ENCODE assay signal across 16 cellular contexts in genomic region chr10:71475243-71475871, GRCh38.
A peak's percentile ranks its signal among the peaks of the same experiment; 100 is the strongest.
DNase-seq lines count a peak whose midpoint lies in the region; ATAC-seq and TF ChIP-seq lines count a peak whose summit lies in the region.
"Had no signal": no experiment of that assay in that cellular context is flagged by ENCODE, and none has a peak within 500 bp of the region (broad histone marks: within the 10 kb centered on the region; RNA-seq: fewer than 3 reads in every experiment).

No MANE protein-coding gene starts in this region.

- TF ChIP-seq CTCF in DOHH2 (IDR thresholded peaks at IDR 0.05; ENCODE audit: low read depth, low read length, poor library complexity, severe bottlenecking), result no peak

- no peak overlapping the region for H4K8ac ChIP-seq in neuronal stem cell (ENCODE audit: low read depth, low read length)

- peak overlapping the region; percentile 58 for H3K18ac ChIP-seq in neuronal stem cell (ENCODE audit: low read length)

- H4K20me1 ChIP-seq in DOHH2 (ENCODE audit: control insufficient read depth, insufficient read depth, low read depth, low read length), result no peaks in the 10 kb centered on the region

- H3K14ac ChIP-seq in neuronal stem cell (ENCODE audit: low read length), result no peak overlapping the region

- H3K36me3 ChIP-seq in DOHH2 (ENCODE audit: control insufficient read depth, low read length) (no peaks in the 10 kb centered on the region), neuronal stem cell (replicated peaks in 1 of 2; ENCODE audit: control insufficient read depth in 2 of 2, insufficient read depth in 2 of 2, low read length in 2 of 2) (no peaks in the 10 kb centered on the region)
- H3K36me3 ChIP-seq: colonic mucosa had no signal

- H2BK15ac ChIP-seq in neuronal stem cell (ENCODE audit: low read length), result no peak overlapping the region

- TF ChIP-seq POLR2A in GM18505 (IDR thresholded peaks at IDR 0.05; ENCODE audit: borderline replicate concordance, extremely low read depth, insufficient read depth, insufficient read length), result no peak

- no peak overlapping the region for H3K23ac ChIP-seq in neuronal stem cell (ENCODE audit: low read depth, low read length, poor library complexity)

- peaks cover 3 to 7% (median 5%) of the 10 kb centered on the region in 3 donors for H3K27me3 Mint-ChIP-seq in immature natural killer cell (ENCODE audit: low read depth in 3 of 3)

- intact Hi-C loops in posterior vena cava (cut with DNase I), result no loop called here

- no peaks in the 10 kb centered on the region for H3K36me3 Mint-ChIP-seq in immature natural killer cell

- no peak overlapping the region for H3K27ac Mint-ChIP-seq in immature natural killer cell

- WGBS in neuronal stem cell (ENCODE audit: extremely low coverage in 2 of 2, insufficient read length in 2 of 2, insufficient replicate concordance in 1 of 2), 2 donors, result no CpG with 5 or more reads among the region's 13 CpGs

- H3K9me3 Mint-ChIP-seq in immature natural killer cell, result no peaks in the 10 kb centered on the region

- no peak overlapping the region for H2BK120ac ChIP-seq in neuronal stem cell (ENCODE audit: low read depth, low read length)

- H3K27me3 ChIP-seq in DOHH2 (ENCODE audit: control insufficient read depth, low read length) (no peaks in the 10 kb centered on the region; the same call in 1 of the 2 replicates), neuronal stem cell (ENCODE audit: control insufficient read depth in 3 of 3, insufficient read depth in 3 of 3, low read depth in 1 of 3, low read length in 3 of 3) (peaks cover 0 to 34% (median 0%) of the 10 kb centered on the region in 3 experiments)
- H3K27me3 ChIP-seq: colonic mucosa had no signal

- H2AK5ac ChIP-seq in neuronal stem cell (ENCODE audit: low read depth, low read length), result peak overlapping the region; percentile 26

- no peaks in the 10 kb centered on the region for H3K79me2 ChIP-seq in DOHH2 (ENCODE audit: control insufficient read depth, low read length)

- H3K4me3 Mint-ChIP-seq in immature natural killer cell, result no peak overlapping the region

- no peak overlapping the region for H3K9ac ChIP-seq in neuronal stem cell (ENCODE audit: low read depth, low read length, poor library complexity)

- H2BK12ac ChIP-seq in neuronal stem cell (ENCODE audit: low read length), result no peak overlapping the region

- peak overlapping the region; percentile 34 for H3K4me3 ChIP-seq in DOHH2 (ENCODE audit: low read length)
- peak overlapping the region in 1 of 2 donors; percentile 1 for H3K4me3 ChIP-seq in neuronal stem cell (ENCODE audit: low read length in 2 of 2)
- H3K4me3 ChIP-seq: colonic mucosa had no signal

- DNase-seq in NCI-H146 (lab: John Stamatoyannopoulos, UW) (peak; percentile 90), ecto neural progenitor cell (ENCODE audit: low spot score) (peak; percentile 71), neuronal stem cell (ENCODE audit: low spot score) (no peak), H4 (ENCODE audit: low spot score) (no peak), immature natural killer cell (no peak), posterior vena cava (ENCODE audit: low spot score) (no peak)
- DNase-seq: activated CD4-positive, CD25-positive, alpha-beta regulatory T cell treated with anti-CD3 and anti-CD28 coated beads, Interleukin-2, amount 50 U/mL, for 72 hours; activated naive CD4-positive, alpha-beta T cell; colonic mucosa; GOT3; NCI-H1092 treated with DMSO at 0.1 percent for 48 hours; small intestine; stimulated activated CD8-positive, alpha-beta memory T cell treated with anti-CD3 and anti-CD28 coated beads, Interleukin-4, amount 100 ng/mL, for 48 hours had no signal

- H3F3A ChIP-seq in DOHH2 (ENCODE audit: control insufficient read depth, insufficient read depth), result no peaks in the 10 kb centered on the region

- H2BK5ac ChIP-seq in neuronal stem cell (ENCODE audit: low read length), result no peak overlapping the region

- peaks cover 0 to 3% of the 10 kb centered on the region in 2 donors for H3K4me1 Mint-ChIP-seq in immature natural killer cell

- H3K9me3 ChIP-seq in DOHH2 (ENCODE audit: control insufficient read depth, insufficient read depth, low read length), result no peaks in the 10 kb centered on the region
- no peaks in the 10 kb centered on the region for H3K9me3 ChIP-seq in neuronal stem cell (replicated peaks in 1 of 2; ENCODE audit: control insufficient read depth in 2 of 2, insufficient read depth in 1 of 2, low read depth in 1 of 2, low read length in 2 of 2)
- H3K9me3 ChIP-seq: colonic mucosa had no signal

- H3K4ac ChIP-seq in neuronal stem cell (ENCODE audit: low read length), result no peak overlapping the region

- H3K4me2 ChIP-seq in DOHH2 (ENCODE audit: low read length) (peak overlapping the region; percentile 53), neuronal stem cell (ENCODE audit: insufficient read depth, low read length, poor library complexity, severe bottlenecking) (no peak overlapping the region)

- no peaks in the 10 kb centered on the region for H3K9me2 ChIP-seq in DOHH2 (replicated peaks; ENCODE audit: control insufficient read depth, low read length)

- ATAC-seq in GM18505 (IDR thresholded peaks at IDR 0.05; ENCODE audit: unreplicated experiment), result no peak
- ATAC-seq: Panc1 had no signal

- H3K79me1 ChIP-seq in neuronal stem cell (ENCODE audit: low read depth, low read length), result no peaks in the 10 kb centered on the region

- peaks cover 12% of the 10 kb centered on the region for H3K4me1 ChIP-seq in DOHH2 (ENCODE audit: control insufficient read depth, low read length)
- H3K4me1 ChIP-seq in neuronal stem cell (ENCODE audit: control insufficient read depth in 2 of 2, insufficient read depth in 1 of 2, low read depth in 1 of 2, low read length in 2 of 2), result peaks cover 0 to 10% of the 10 kb centered on the region in 2 donors
- H3K4me1 ChIP-seq: colonic mucosa had no signal

- H4K91ac ChIP-seq in neuronal stem cell (ENCODE audit: low read depth, low read length, poor library complexity), result no peak overlapping the region

- peak overlapping the region; percentile 45 for H2AFZ ChIP-seq in neuronal stem cell (ENCODE audit: low read length)

- H3K27ac ChIP-seq in DOHH2 (ENCODE audit: low read depth, low read length) (no peak overlapping the region), neuronal stem cell (replicated peaks; ENCODE audit: low read length) (no peak overlapping the region)
- H3K27ac ChIP-seq: colonic mucosa had no signal

Comparison
In these comparisons a context has a peak if more than half of its experiments do, and no peak if none do; other contexts are left out.
1. DNase-seq: peak in NCI-H146 (single experiment) and ecto neural progenitor cell (single experiment); none in neuronal stem cell (single experiment), H4 (single experiment), immature natural killer cell (0 of 3) and posterior vena cava (single experiment).